Comparison of ENCODE assay signal across 1 cellular context in genomic region chr19:45876411-45877197, GRCh38.
A peak's percentile ranks its signal among the peaks of the same experiment; 100 is the strongest.
TF ChIP-seq lines count a peak whose summit lies in the region.

No MANE protein-coding gene starts in this region.

TF ChIP-seq in HepG2, 621 proteins besides CTCF, POLR2A, EP300 and RAD21 (continued from another document and continues in another):
- TF ChIP-seq CBX1 (IDR thresholded peaks at IDR 0.05; ENCODE audit: low read depth) (no peak), ZNF766 (CRISPR knock-in tag; IDR thresholded peaks at IDR 0.05; ENCODE audit: borderline replicate concordance) (no peak; the same call in 1 of the 2 replicates), ZNF614 (CRISPR knock-in tag; IDR thresholded peaks at IDR 0.05; ENCODE audit: borderline replicate concordance) (peak; percentile 45), KIAA2018 (CRISPR knock-in tag; IDR thresholded peaks at IDR 0.05; ENCODE audit: borderline replicate concordance) (no peak), SRY (CRISPR knock-in tag; IDR thresholded peaks at IDR 0.05) (no peak), FIP1L1 (IDR thresholded peaks at IDR 0.05; ENCODE audit: borderline replicate concordance, insufficient read depth, low read depth, low read length) (no peak; the same call in 1 of the 2 replicates), ZFX (CRISPR knock-in tag; IDR thresholded peaks at IDR 0.05; ENCODE audit: low read depth) (peak; percentile 96), TFE3 (CRISPR knock-in tag; IDR thresholded peaks at IDR 0.05) (peak; percentile 47; the same call in 1 of the 2 replicates), ATF2 (CRISPR knock-in tag; IDR thresholded peaks at IDR 0.05) (no peak), ZC3H4 (CRISPR knock-in tag; IDR thresholded peaks at IDR 0.05; ENCODE audit: borderline replicate concordance) (no peak), TERF1 (CRISPR knock-in tag; IDR thresholded peaks at IDR 0.05) (no peak), NFIB (CRISPR knock-in tag; IDR thresholded peaks at IDR 0.05; ENCODE audit: borderline replicate concordance) (no peak), ZNF737 (CRISPR knock-in tag; IDR thresholded peaks at IDR 0.05; ENCODE audit: borderline replicate concordance) (no peak), NR1H2 (CRISPR knock-in tag; IDR thresholded peaks at IDR 0.05; ENCODE audit: borderline replicate concordance, low read depth) (no peak), FOXO1 (CRISPR knock-in tag; IDR thresholded peaks at IDR 0.05) (peak; percentile 42; the same call in 1 of the 2 replicates), GATAD1 (CRISPR knock-in tag; IDR thresholded peaks at IDR 0.05) (no peak), ELF1 (CRISPR knock-in tag; IDR thresholded peaks at IDR 0.05) (peak; percentile 59; the same call in 1 of the 2 replicates), KLF11 (CRISPR knock-in tag; IDR thresholded peaks at IDR 0.05) (peak; percentile 89; the same call in 1 of the 2 replicates), KDM1A (CRISPR knock-in tag; IDR thresholded peaks at IDR 0.05) (no peak), ZNF362 (CRISPR knock-in tag; IDR thresholded peaks at IDR 0.05; ENCODE audit: borderline replicate concordance) (peak; percentile 33; the same call in 1 of the 2 replicates), RARG (CRISPR knock-in tag; IDR thresholded peaks at IDR 0.05; ENCODE audit: low read depth) (no peak), PRDM4 (CRISPR knock-in tag; IDR thresholded peaks at IDR 0.05; ENCODE audit: borderline replicate concordance) (no peak), ZNF609 (CRISPR knock-in tag; IDR thresholded peaks at IDR 0.05; ENCODE audit: borderline replicate concordance) (no peak), SP1 (IDR thresholded peaks at IDR 0.05) (no peak), SP1 (CRISPR knock-in tag; IDR thresholded peaks at IDR 0.05) (0 out of 2 replicates have a peak, but pooled peaks have one; percentile 39), KMT2B (CRISPR knock-in tag; IDR thresholded peaks at IDR 0.05) (0 out of 2 replicates have a peak, but pooled peaks have one; percentile 27), PREB (CRISPR knock-in tag; IDR thresholded peaks at IDR 0.05) (no peak), ZNF558 (CRISPR knock-in tag; IDR thresholded peaks at IDR 0.05; ENCODE audit: borderline replicate concordance) (no peak), SMC3 (IDR thresholded peaks at IDR 0.05; ENCODE audit: low read length) (no peak), FOXA1 (IDR thresholded peaks at IDR 0.05) (no peak), FOXA1 (CRISPR knock-in tag; IDR thresholded peaks at IDR 0.05) (no peak)
